ENCODE assay signal across 8 cellular contexts in genomic region chr15:40470423-40471104, GRCh38. TPM values are rescaled to one million over a fixed set of nuclear protein-coding genes. Genes with fewer than 3 reads are reported as not detected.
DNase-seq lines count a peak whose midpoint lies in the region; ATAC-seq, FAIRE-seq and TF ChIP-seq lines count a peak whose summit lies in the region.

CHST14 (plus strand) TSS chr15:40470984; CDS start chr15:40471214, 230 bp downstream.

- H3K4me3 Mint-ChIP-seq in activated B cell treated with CpG ODN at 0.5 μM for 24 hours, result peak within 1 kb of the TSS; percentile 88
- H3K4me3 Mint-ChIP-seq in central memory CD8-positive, alpha-beta T cell, result peak within 1 kb of the TSS; percentile 84

- H3K4me1 Mint-ChIP-seq in activated B cell treated with CpG ODN at 0.5 μM for 24 hours, result peaks cover 10% of the 10 kb centered on the region
- peaks cover 14% of the 10 kb centered on the region for H3K4me1 Mint-ChIP-seq in central memory CD8-positive, alpha-beta T cell

- peaks cover 13% of the 10 kb centered on the region for H3K36me3 Mint-ChIP-seq in activated B cell treated with CpG ODN at 0.5 μM for 24 hours (ENCODE audit: low read depth)
- peaks cover 9% of the 10 kb centered on the region for H3K36me3 Mint-ChIP-seq in central memory CD8-positive, alpha-beta T cell (ENCODE audit: insufficient read depth)

- FAIRE-seq in islet of Langerhans (lab: Jason Lieb, UNC), result peak; percentile 5

- no peaks in the 10 kb centered on the region for H3K9me3 Mint-ChIP-seq in activated B cell treated with CpG ODN at 0.5 μM for 24 hours
- H3K9me3 Mint-ChIP-seq in central memory CD8-positive, alpha-beta T cell, result no peaks in the 10 kb centered on the region

- no peaks in the 10 kb centered on the region for H3K27me3 Mint-ChIP-seq in activated B cell treated with CpG ODN at 0.5 μM for 24 hours
- H3K27me3 Mint-ChIP-seq in central memory CD8-positive, alpha-beta T cell, result no peaks in the 10 kb centered on the region

- DNase-seq in ELF-1 (ENCODE audit: low read depth, low spot score) (peak; percentile 78), NB4 (ENCODE audit: low read depth) (peak; percentile 83), activated B cell treated with CpG ODN at 0.5 μM for 24 hours (peak; percentile 69), GF-D8 (lab: John Stamatoyannopoulos, UW) (no peak)
- DNase-seq in central memory CD8-positive, alpha-beta T cell (ENCODE audit: low spot score in 2 of 2), result no peak
- DNase-seq in stimulated activated CD4-positive, alpha-beta T cell treated with anti-CD3 and anti-CD28 coated beads, Interleukin-15, amount 100 ng/mL, for 1 hour (ENCODE audit: low read depth in 1 of 2, low spot score in 1 of 2), result peak; percentile 35 to 54

- peak; percentile 48 for TF ChIP-seq POLR2A in NB4 (IDR thresholded peaks at IDR 0.05; ENCODE audit: extremely low read depth, insufficient read length)

- H3K4me3 ChIP-seq in NB4 (ENCODE audit: low read depth, low read length), result peak within 1 kb of the TSS; percentile 67

- CTCF ChIA-PET in activated B cell treated with CpG ODN at 0.5 μM for 24 hours (lab: Charles Lee), result interaction anchor here (1.2 kb wide), 1 partner anchor 45 kb away, joined by 3 read pairs; no protein-coding TSS in a partner anchor

- POLR2A ChIA-PET in activated B cell treated with CpG ODN at 0.5 μM for 24 hours (lab: Charles Lee), result interaction anchor here (0.7 to 1.4 kb wide), 3 partner anchors 27 to 94 kb away, joined by 3 to 10 read pairs (median 3); partner anchors contain the start of genes BAHD1 and CCDC32

- intact Hi-C loops in activated B cell treated with CpG ODN at 0.5 μM for 24 hours (cut with micrococcal nuclease), result loop anchor here (1.0 to 2.0 kb wide), 4 partner anchors 28 to 112 kb away; partner anchors contain the start of genes CCDC32 and DISP2

- TF ChIP-seq CTCF in NB4 (IDR thresholded peaks at IDR 0.05; ENCODE audit: low read depth, low read length) (no peak), activated B cell treated with CpG ODN at 0.5 μM for 24 hours (IDR thresholded peaks at IDR 0.05) (no peak)

- peak; percentile 70 for ATAC-seq in GM21737 (IDR thresholded peaks at IDR 0.05; ENCODE audit: unreplicated experiment)
- ATAC-seq in activated B cell treated with CpG ODN at 0.5 μM for 24 hours (ENCODE audit: low read depth), result peak; percentile 91
- ATAC-seq in central memory CD8-positive, alpha-beta T cell (replicated peaks; ENCODE audit: extremely low read depth, poor library complexity, severe bottlenecking), result peak; percentile 70

- H3K27ac Mint-ChIP-seq in activated B cell treated with CpG ODN at 0.5 μM for 24 hours, result peak within 1 kb of the TSS; percentile 77
- H3K27ac Mint-ChIP-seq in central memory CD8-positive, alpha-beta T cell (ENCODE audit: low read depth), result peak within 1 kb of the TSS; percentile 73

RNA-seq across cellular contexts. Expression of gene CHST14, which starts in this region (rescaled TPM):
- total RNA-seq in activated B cell treated with CpG ODN at 0.5 μM for 24 hours, result 10.1 and 10.2 TPM in 2 replicates

Comparison
In these comparisons a context has a peak if more than half of its experiments do, and no peak if none do; other contexts are left out.
1. DNase-seq: peak in ELF-1 (single experiment), NB4 (single experiment), activated B cell treated with CpG ODN at 0.5 μM for 24 hours (single experiment) and stimulated activated CD4-positive, alpha-beta T cell treated with anti-CD3 and anti-CD28 coated beads, Interleukin-15, amount 100 ng/mL, for 1 hour (2 of 2); none in central memory CD8-positive, alpha-beta T cell (0 of 2) and GF-D8 (single experiment).
2. Peak in every context shown above with its lines, with median percentiles within 50 percentile points of each other: ATAC-seq.